ENCODE assay signal across 8 cellular contexts in genomic region chr13:67224148-67224846, GRCh38. TPM values are rescaled to one million over a fixed set of nuclear protein-coding genes. Genes with fewer than 3 reads are reported as not detected.
DNase-seq lines count a peak whose midpoint lies in the region; ATAC-seq, FAIRE-seq and TF ChIP-seq lines count a peak whose summit lies in the region.

No MANE protein-coding gene starts in this region.

- H3K9ac ChIP-seq in mesendoderm (ENCODE audit: low read length): no peak overlapping the region

- H4K8ac ChIP-seq in mesendoderm (ENCODE audit: low read depth, low read length): no peak overlapping the region

- DNase-seq in A673 (ENCODE audit: low spot score): peak; percentile 81
- peak; percentile 76 for DNase-seq in NCI-H345 treated with DMSO at 0.1 percent for 48 hours (lab: John Stamatoyannopoulos, UW; ENCODE audit: unreplicated experiment)
- DNase-seq in activated CD4-positive, alpha-beta T cell treated with anti-CD3 and anti-CD28 coated beads, Interleukin-2, amount 10 ng/mL, durations not matched to agents 24 days and 14 days: peak; percentile 76
- DNase-seq in mesendoderm: peak; percentile 77
- DNase-seq in stimulated activated naive CD8-positive, alpha-beta T cell treated with anti-CD3 and anti-CD28 coated beads, Interleukin-15, Interleukin-2, amounts not matched to agents 100 U/mL and 50 U/mL, for 24 hours: peak; percentile 62

- POLR2A ChIA-PET in A673 (lab: Charles Lee; ENCODE audit: low non-redundant PET): interaction anchor here (0.7 kb wide), 1 partner anchor 11 kb away, joined by 3 read pairs; no protein-coding TSS in a partner anchor

- H3K23ac ChIP-seq in mesendoderm (ENCODE audit: low read length): no peak overlapping the region

- no peak overlapping the region for H3K27ac ChIP-seq in A673 (ENCODE audit: low read depth, low read length, poor library complexity, severe bottlenecking)
- no peak overlapping the region for H3K27ac ChIP-seq in mesendoderm (ENCODE audit: low read depth, low read length)

- H4K5ac ChIP-seq in mesendoderm (ENCODE audit: low read length): no peak overlapping the region

- peaks cover 11% of the 10 kb centered on the region for H3K27me3 Mint-ChIP-seq in activated CD4-positive, alpha-beta T cell treated with anti-CD3 and anti-CD28 coated beads, Interleukin-2, amount 10 ng/mL, durations not matched to agents 24 days and 14 days

- intact Hi-C loops in A673 (cut with micrococcal nuclease; ENCODE audit: unreplicated experiment): loop anchor here (5.0 to 10.0 kb wide), 3 partner anchors 239 to 607 kb away; no protein-coding TSS in a partner anchor
- intact Hi-C loops in activated CD4-positive, alpha-beta T cell treated with anti-CD3 and anti-CD28 coated beads, Interleukin-2, amount 10 ng/mL, durations not matched to agents 24 days and 14 days (cut with micrococcal nuclease): loop anchor here (10.0 kb wide), 1 partner anchor 599 kb away; no protein-coding TSS in a partner anchor

- H3K27me3 ChIP-seq in A673 (replicated peaks; ENCODE audit: insufficient read depth, low read depth, low read length, poor library complexity) (no peaks in the 10 kb centered on the region), mesendoderm (ENCODE audit: insufficient read depth, low read length, poor library complexity) (peaks cover 3% of the 10 kb centered on the region)

- H3K56ac ChIP-seq in mesendoderm (ENCODE audit: low read length): no peak overlapping the region

- H3K4me3 ChIP-seq in A673 (ENCODE audit: low read depth, low read length, poor library complexity, severe bottlenecking) (peak overlapping the region; percentile 27), mesendoderm (ENCODE audit: low read length) (no peak overlapping the region)

- H2BK15ac ChIP-seq in mesendoderm (replicated peaks; ENCODE audit: low read depth): no peak overlapping the region

- no peaks in the 10 kb centered on the region for H3K36me3 Mint-ChIP-seq in activated CD4-positive, alpha-beta T cell treated with anti-CD3 and anti-CD28 coated beads, Interleukin-2, amount 10 ng/mL, durations not matched to agents 24 days and 14 days (ENCODE audit: low read depth)

- no peak overlapping the region for H3K4ac ChIP-seq in mesendoderm (ENCODE audit: low read depth, low read length)

- ATAC-seq in GM18508 (IDR thresholded peaks at IDR 0.05; ENCODE audit: insufficient read depth, unreplicated experiment): peak; percentile 72
- peak; percentile 76 for ATAC-seq in HG03159 (IDR thresholded peaks at IDR 0.05; ENCODE audit: unreplicated experiment)
- peak; percentile 62 for ATAC-seq in stimulated activated naive CD8-positive, alpha-beta T cell treated with anti-CD3 and anti-CD28 coated beads, Interleukin-15, Interleukin-2, amounts not matched to agents 100 U/mL and 50 U/mL, for 24 hours

- no peaks in the 10 kb centered on the region for H3K4me1 Mint-ChIP-seq in activated CD4-positive, alpha-beta T cell treated with anti-CD3 and anti-CD28 coated beads, Interleukin-2, amount 10 ng/mL, durations not matched to agents 24 days and 14 days

- H3K4me1 ChIP-seq in A673 (ENCODE audit: insufficient read depth, low read length, poor library complexity, severe bottlenecking) (peaks cover 6% of the 10 kb centered on the region), mesendoderm (ENCODE audit: control insufficient read depth, low read depth, low read length) (no peaks in the 10 kb centered on the region)

- no peak overlapping the region for H3K4me2 ChIP-seq in mesendoderm (ENCODE audit: low read length)

- H3K9me3 ChIP-seq in A673 (ENCODE audit: low read depth, low read length, poor library complexity, severe bottlenecking): no peaks in the 10 kb centered on the region

- no peak overlapping the region for H2BK120ac ChIP-seq in mesendoderm (ENCODE audit: low read depth, low read length)

- H3K36me3 ChIP-seq in A673 (ENCODE audit: insufficient read depth, low read length, poor library complexity, severe bottlenecking) (no peaks in the 10 kb centered on the region), mesendoderm (ENCODE audit: control insufficient read depth, insufficient read depth, low read length) (no peaks in the 10 kb centered on the region)

- H2AK5ac ChIP-seq in mesendoderm (ENCODE audit: low read length): no peak overlapping the region

- H3K9me3 Mint-ChIP-seq in activated CD4-positive, alpha-beta T cell treated with anti-CD3 and anti-CD28 coated beads, Interleukin-2, amount 10 ng/mL, durations not matched to agents 24 days and 14 days: no peaks in the 10 kb centered on the region

- H3K27ac Mint-ChIP-seq in activated CD4-positive, alpha-beta T cell treated with anti-CD3 and anti-CD28 coated beads, Interleukin-2, amount 10 ng/mL, durations not matched to agents 24 days and 14 days: no peak overlapping the region

- no TSS peak for BruUV-seq in A673 (replicated peaks; lab: Mats Ljungman, UMichigan)

- H2BK5ac ChIP-seq in mesendoderm (ENCODE audit: low read length): no peak overlapping the region

- H3K79me2 ChIP-seq in mesendoderm (ENCODE audit: control insufficient read depth, insufficient read depth, low read length): no peaks in the 10 kb centered on the region

- H3K4me3 Mint-ChIP-seq in activated CD4-positive, alpha-beta T cell treated with anti-CD3 and anti-CD28 coated beads, Interleukin-2, amount 10 ng/mL, durations not matched to agents 24 days and 14 days: no peak overlapping the region

- WGBS in mesendoderm (ENCODE audit: extremely low coverage, insufficient coverage, low lambda C conversion rate): no CpG with 5 or more reads among the region's 9 CpGs

- FAIRE-seq in endometrium (lab: Jason Lieb, UNC): peak; percentile 37

- TF ChIP-seq CTCF in A673 (conservative IDR thresholded peaks at IDR 0.05; ENCODE audit: low read depth, low read length): peak; percentile 69

- H3K18ac ChIP-seq in mesendoderm (ENCODE audit: low read length): no peak overlapping the region

- CTCF ChIA-PET in A673 (lab: Charles Lee): interaction anchor here (0.6 to 0.7 kb wide), 2 partner anchors 581 to 606 kb away, joined by 3 read pairs; no protein-coding TSS in a partner anchor

- no peaks in the 10 kb centered on the region for H3K79me1 ChIP-seq in mesendoderm (ENCODE audit: low read length)

RNA-seq across cellular contexts. Expression of gene PCDH9, which starts 5.8 kb away (rescaled TPM):
- total RNA-seq in A673 (2021): 5.8 TPM in 2 replicates
- 0.09 and 0.24 TPM in 2 replicates for total RNA-seq in activated CD4-positive, alpha-beta T cell treated with anti-CD3 and anti-CD28 coated beads, Interleukin-2, amount 10 ng/mL, durations not matched to agents 24 days and 14 days
- polyA plus RNA-seq in mesendoderm (2013, experiment 1 of 2): 0.39 TPM
- 0.39 TPM for polyA plus RNA-seq in mesendoderm (2013, experiment 2 of 2)
